1 cellular context compared by ENCODE assay signal in genomic region chr14:94394025-94394493, GRCh38.
A peak's percentile ranks its signal among the peaks of the same experiment; 100 is the strongest.
TF ChIP-seq lines count a peak whose summit lies in the region.

No MANE protein-coding gene starts in this region.

TF ChIP-seq in HepG2, 621 proteins besides CTCF, POLR2A, EP300 and RAD21 (continued from another document and continues in another):
- TF ChIP-seq AHDC1 (CRISPR knock-in tag; IDR thresholded peaks at IDR 0.05; ENCODE audit: borderline replicate concordance) (no peak), REL (CRISPR knock-in tag; conservative IDR thresholded peaks at IDR 0.05) (no peak), SKI (IDR thresholded peaks at IDR 0.05; ENCODE audit: partially characterized antibody) (no peak), ZNF512 (CRISPR knock-in tag; IDR thresholded peaks at IDR 0.05) (no peak), TOPORS (CRISPR knock-in tag; IDR thresholded peaks at IDR 0.05) (no peak), HIVEP1 (CRISPR knock-in tag; IDR thresholded peaks at IDR 0.05) (no peak), ATF7 (IDR thresholded peaks at IDR 0.05) (no peak), ATF7 (CRISPR knock-in tag; IDR thresholded peaks at IDR 0.05) (no peak), ZFP82 (CRISPR knock-in tag; IDR thresholded peaks at IDR 0.05; ENCODE audit: borderline replicate concordance) (no peak; the same call in 1 of the 2 replicates), SP140L (CRISPR knock-in tag; IDR thresholded peaks at IDR 0.05; ENCODE audit: borderline replicate concordance) (no peak), ZNF772 (CRISPR knock-in tag; IDR thresholded peaks at IDR 0.05) (no peak), ZNF563 (CRISPR knock-in tag; IDR thresholded peaks at IDR 0.05) (no peak), HNF1A (IDR thresholded peaks at IDR 0.05; ENCODE audit: low read depth) (peak; percentile 90), HNF1A (CRISPR knock-in tag; IDR thresholded peaks at IDR 0.05; ENCODE audit: borderline replicate concordance) (peak; percentile 91), DRAP1 (CRISPR knock-in tag; IDR thresholded peaks at IDR 0.05) (peak; percentile 41; the same call in 1 of the 2 replicates), POLR2AphosphoS2 (IDR thresholded peaks at IDR 0.05; ENCODE audit: low read depth, low read length) (no peak), ZBTB3 (CRISPR knock-in tag; IDR thresholded peaks at IDR 0.05; ENCODE audit: borderline replicate concordance, low read depth) (no peak), HDAC6 (IDR thresholded peaks at IDR 0.05; ENCODE audit: low read depth, low read length) (no peak), ZNF703 (CRISPR knock-in tag; IDR thresholded peaks at IDR 0.05; ENCODE audit: borderline replicate concordance) (no peak), TOE1 (CRISPR knock-in tag; IDR thresholded peaks at IDR 0.05) (no peak), ZNF333 (CRISPR knock-in tag; IDR thresholded peaks at IDR 0.05; ENCODE audit: borderline replicate concordance) (no peak), THAP7 (CRISPR knock-in tag; IDR thresholded peaks at IDR 0.05) (no peak), U2AF1 (optimal IDR thresholded peaks at IDR 0.05; ENCODE audit: low read depth, low read length) (no peak), NAIF1 (CRISPR knock-in tag; IDR thresholded peaks at IDR 0.05; ENCODE audit: borderline replicate concordance) (no peak), ZNF768 (CRISPR knock-in tag; IDR thresholded peaks at IDR 0.05) (no peak), ZNF879 (CRISPR knock-in tag; IDR thresholded peaks at IDR 0.05) (no peak), ZNF841 (CRISPR knock-in tag; IDR thresholded peaks at IDR 0.05; ENCODE audit: borderline replicate concordance) (no peak), MZF1 (CRISPR knock-in tag; IDR thresholded peaks at IDR 0.05; ENCODE audit: borderline replicate concordance) (no peak), SRSF4 (IDR thresholded peaks at IDR 0.05; ENCODE audit: low read depth, low read length, poor library complexity, severe bottlenecking) (no peak), DBP (CRISPR knock-in tag; IDR thresholded peaks at IDR 0.05; ENCODE audit: not compliant biosample characterization) (no peak), FOXA1 (IDR thresholded peaks at IDR 0.05) (no peak), FOXA1 (CRISPR knock-in tag; IDR thresholded peaks at IDR 0.05) (no peak), HIC2 (CRISPR knock-in tag; IDR thresholded peaks at IDR 0.05; ENCODE audit: low read depth) (0 out of 2 replicates have a peak, but pooled peaks have one; percentile 16), SIN3A (IDR thresholded peaks at IDR 0.05; ENCODE audit: borderline replicate concordance, low read depth, low read length) (no peak), ZNF546 (CRISPR knock-in tag; conservative IDR thresholded peaks at IDR 0.05) (no peak), ZNF138 (CRISPR knock-in tag; IDR thresholded peaks at IDR 0.05; ENCODE audit: low read depth) (no peak), POLR2G (IDR thresholded peaks at IDR 0.05; ENCODE audit: low read depth, low read length) (no peak), ZNF232 (CRISPR knock-in tag; IDR thresholded peaks at IDR 0.05; ENCODE audit: borderline replicate concordance) (no peak), SNAPC2 (CRISPR knock-in tag; IDR thresholded peaks at IDR 0.05) (no peak), ZNF382 (CRISPR knock-in tag; IDR thresholded peaks at IDR 0.05; ENCODE audit: borderline replicate concordance) (no peak), ZNF552 (CRISPR knock-in tag; IDR thresholded peaks at IDR 0.05; ENCODE audit: borderline replicate concordance) (no peak), RFX3 (CRISPR knock-in tag; IDR thresholded peaks at IDR 0.05) (no peak), ARNTL (CRISPR knock-in tag; IDR thresholded peaks at IDR 0.05) (peak; percentile 89), TBX2 (CRISPR knock-in tag; IDR thresholded peaks at IDR 0.05; ENCODE audit: borderline replicate concordance) (no peak; the same call in 1 of the 2 replicates), CENPBD1 (CRISPR knock-in tag; IDR thresholded peaks at IDR 0.05; ENCODE audit: borderline replicate concordance, low read depth) (no peak), RXRA (CRISPR knock-in tag; IDR thresholded peaks at IDR 0.05) (no peak), MTA1 (CRISPR knock-in tag; IDR thresholded peaks at IDR 0.05; ENCODE audit: borderline replicate concordance) (no peak; the same call in 1 of the 2 replicates), RARG (CRISPR knock-in tag; IDR thresholded peaks at IDR 0.05; ENCODE audit: low read depth) (no peak), FOXM1 (CRISPR knock-in tag; IDR thresholded peaks at IDR 0.05) (no peak), HES4 (CRISPR knock-in tag; IDR thresholded peaks at IDR 0.05; ENCODE audit: borderline replicate concordance) (no peak), BATF2 (CRISPR knock-in tag; IDR thresholded peaks at IDR 0.05) (no peak), RBM39 (IDR thresholded peaks at IDR 0.05; ENCODE audit: low read depth, low read length, poor library complexity, severe bottlenecking) (no peak), KLF11 (CRISPR knock-in tag; IDR thresholded peaks at IDR 0.05) (no peak), NR2F2 (IDR thresholded peaks at IDR 0.05; ENCODE audit: borderline replicate concordance, low read depth) (no peak; the same call in 1 of the 2 replicates), E2F1 (CRISPR knock-in tag; IDR thresholded peaks at IDR 0.05) (no peak)
